ENCODE assay signal across 8 cellular contexts in genomic region chrX:12978205-12979010, GRCh38. TPM values are rescaled to one million over a fixed set of nuclear protein-coding genes. Genes with fewer than 3 reads are reported as not detected.
A peak's percentile ranks its signal among the peaks of the same experiment; 100 is the strongest.
DNase-seq lines count a peak whose midpoint lies in the region; ATAC-seq and TF ChIP-seq lines count a peak whose summit lies in the region.

No MANE protein-coding gene starts in this region.

- no peaks in the 10 kb centered on the region for H3K9me3 ChIP-seq in MG63
- no peaks in the 10 kb centered on the region for H3K9me3 ChIP-seq in testis
- H3K9me3 ChIP-seq in BE2C: no peaks in the 10 kb centered on the region

- no peaks in the 10 kb centered on the region for H3K27me3 Mint-ChIP-seq in activated CD4-positive, alpha-beta T cell treated with anti-CD3 and anti-CD28 coated beads for 36 hours
- H3K27me3 Mint-ChIP-seq in mesothelial cell of epicardium (ENCODE audit: low read depth): no peaks in the 10 kb centered on the region

- TF ChIP-seq POLR2A in testis (IDR thresholded peaks at IDR 0.05): no peak

- CTCF ChIA-PET in activated CD4-positive, alpha-beta T cell treated with anti-CD3 and anti-CD28 coated beads for 36 hours (lab: Charles Lee): interaction anchor here (0.6 to 2.9 kb wide), 9 partner anchors 26 to 146 kb away, joined by 3 to 22 read pairs (median 4); no protein-coding TSS in a partner anchor

- H3K4me3 ChIP-seq in GM08714 (ENCODE audit: low read length): peak overlapping the region; percentile 35
- H3K4me3 ChIP-seq in MG63: peak overlapping the region; percentile 96
- H3K4me3 ChIP-seq in testis: no peak overlapping the region
- H3K4me3 ChIP-seq in BE2C (ENCODE audit: low read depth, low read length): no peak overlapping the region

- H3K4me3 Mint-ChIP-seq in activated CD4-positive, alpha-beta T cell treated with anti-CD3 and anti-CD28 coated beads for 36 hours: peak overlapping the region; percentile 90
- peak overlapping the region; percentile 93 for H3K4me3 Mint-ChIP-seq in mesothelial cell of epicardium

- DNase-seq in MG63 (peak; percentile 48), dermis blood vessel endothelial cell (peak; percentile 88), mesothelial cell of epicardium (ENCODE audit: low spot score in 2 of 2, unreplicated experiment in 2 of 2) (no peak), testis (peak; percentile 37), BE2C (no peak)
- DNase-seq in activated CD4-positive, alpha-beta T cell treated with anti-CD3 and anti-CD28 coated beads for 36 hours: peak; percentile 78

- POLR2A ChIA-PET in activated CD4-positive, alpha-beta T cell treated with anti-CD3 and anti-CD28 coated beads for 36 hours (lab: Charles Lee): interaction anchor here (0.6 to 3.7 kb wide), 12 partner anchors 10 to 113 kb away, joined by 3 to 27 read pairs (median 4); no protein-coding TSS in a partner anchor

- H3K36me3 Mint-ChIP-seq in activated CD4-positive, alpha-beta T cell treated with anti-CD3 and anti-CD28 coated beads for 36 hours (ENCODE audit: low read depth): peaks cover 46% of the 10 kb centered on the region
- peaks cover 12% of the 10 kb centered on the region for H3K36me3 Mint-ChIP-seq in mesothelial cell of epicardium

- ATAC-seq in GM21825 (IDR thresholded peaks at IDR 0.05; ENCODE audit: unreplicated experiment): peak; percentile 51
- peak; percentile 62 for ATAC-seq in activated CD4-positive, alpha-beta T cell treated with anti-CD3 and anti-CD28 coated beads for 36 hours

- TF ChIP-seq CTCF in mesothelial cell of epicardium (IDR thresholded peaks at IDR 0.05; ENCODE audit: unreplicated experiment): no peak
- no peak for TF ChIP-seq CTCF in testis (IDR thresholded peaks at IDR 0.05)
- no peak for TF ChIP-seq CTCF in BE2C (IDR thresholded peaks at IDR 0.05; ENCODE audit: low read depth, low read length)

- H3K4me1 ChIP-seq in testis (no peaks in the 10 kb centered on the region), BE2C (no peaks in the 10 kb centered on the region)

- H3K36me3 ChIP-seq in MG63 (peaks cover 25% of the 10 kb centered on the region), testis (ENCODE audit: low read depth, missing control alignments) (no peaks in the 10 kb centered on the region), BE2C (no peaks in the 10 kb centered on the region)

- H3K27me3 ChIP-seq in MG63: no peaks in the 10 kb centered on the region
- H3K27me3 ChIP-seq in testis: no peaks in the 10 kb centered on the region
- H3K27me3 ChIP-seq in BE2C: no peaks in the 10 kb centered on the region

- H3K9me3 Mint-ChIP-seq in activated CD4-positive, alpha-beta T cell treated with anti-CD3 and anti-CD28 coated beads for 36 hours (ENCODE audit: low read depth): no peaks in the 10 kb centered on the region
- peaks cover 12% of the 10 kb centered on the region for H3K9me3 Mint-ChIP-seq in mesothelial cell of epicardium

- peak overlapping the region; percentile 44 to 74 for H3K27ac ChIP-seq in testis

- peak overlapping the region; percentile 98 for H3K27ac Mint-ChIP-seq in activated CD4-positive, alpha-beta T cell treated with anti-CD3 and anti-CD28 coated beads for 36 hours
- H3K27ac Mint-ChIP-seq in mesothelial cell of epicardium: peak overlapping the region; percentile 95

- peaks cover 35% of the 10 kb centered on the region for H3K4me1 Mint-ChIP-seq in activated CD4-positive, alpha-beta T cell treated with anti-CD3 and anti-CD28 coated beads for 36 hours
- peaks cover 30% of the 10 kb centered on the region for H3K4me1 Mint-ChIP-seq in mesothelial cell of epicardium

- 18 to 32% methylated on average over 12 to 13 of the region's 13 CpGs for WGBS in testis, 2 donors

- intact Hi-C loops in activated CD4-positive, alpha-beta T cell treated with anti-CD3 and anti-CD28 coated beads for 36 hours (cut with DNase I, micrococcal nuclease): loop anchor here (1.0 to 10.0 kb wide), 3 partner anchors 114 to 396 kb away; no protein-coding TSS in a partner anchor
- intact Hi-C loops in testis (cut with DNase I; ENCODE audit: low total_unique reads): no loop called here

RNA-seq across cellular contexts. Expression of gene TMSB4X, which starts 3.5 kb away (rescaled TPM):
- total RNA-seq in MG63 (2014; rRNA removed; shearing (Covaris generic); ENCODE audit: low replicate concordance): 1,177 and 1,592 TPM in 2 replicates
- 1,000 to 10,000 TPM; 3,666 to 4,468 TPM for total RNA-seq in activated CD4-positive, alpha-beta T cell treated with anti-CD3 and anti-CD28 coated beads for 36 hours
- total RNA-seq in dermis blood vessel endothelial cell (8,354 and 18,147 TPM in 2 replicates), mesothelial cell of epicardium (2,120 to 2,167 TPM (median 2,121 TPM) in 3 replicates), testis (100 to 1,000 TPM; 384 to 669 TPM)
- polyA plus RNA-seq in testis (ENCODE audit: insufficient read depth, low read depth, low replicate concordance): 1,448 TPM
- polyA plus RNA-seq in BE2C (2012; ENCODE audit: insufficient read depth, insufficient read length, low read depth): 656 TPM

Comparison
In these comparisons a context has a peak if more than half of its experiments do, and no peak if none do; other contexts are left out.
1. H3K4me3 ChIP-seq: peak in GM08714 (single experiment) and MG63 (single experiment); none in testis (0 of 2) and BE2C (single experiment).
2. DNase-seq: peak in MG63 (single experiment), activated CD4-positive, alpha-beta T cell treated with anti-CD3 and anti-CD28 coated beads for 36 hours (single experiment), dermis blood vessel endothelial cell (single experiment) and testis (single experiment); none in mesothelial cell of epicardium (0 of 2) and BE2C (single experiment).